ENCODE assay signal across 8 cellular contexts in the genomic region with DNA sequence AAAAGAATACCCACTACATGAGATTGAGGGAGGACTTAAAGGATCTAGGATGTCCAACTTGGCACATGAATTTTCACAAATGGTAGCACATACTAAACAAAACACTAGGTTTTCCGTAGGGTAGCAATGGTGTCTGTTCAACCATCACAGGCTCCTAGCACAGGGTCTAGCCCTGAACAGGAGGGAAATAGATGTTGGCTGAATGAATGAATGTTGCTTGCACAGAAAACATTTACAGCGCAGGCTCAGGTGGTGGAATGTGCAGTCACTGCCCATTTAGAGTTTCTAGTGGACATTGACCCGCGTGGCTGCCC. TPM values are rescaled to one million over a fixed set of nuclear protein-coding genes. Genes with fewer than 3 reads are reported as not detected.
DNase-seq lines count a peak whose midpoint lies in the region; ATAC-seq, FAIRE-seq and TF ChIP-seq lines count a peak whose summit lies in the region.

No MANE protein-coding gene starts in this region.

- no peak for FAIRE-seq in GM12892 (lab: Jason Lieb, UNC)

- TF ChIP-seq CTCF in neutrophil (IDR thresholded peaks at IDR 0.05): no peak

- H3K4me3 ChIP-seq in BLaER1 treated with 17β-estradiol and CSF1 and Interleukin-3, amounts not matched to agents 10 nM and 100 nM: peak overlapping the region; percentile 64 to 78 (median 73)
- H3K4me3 ChIP-seq in neutrophil (ENCODE audit: low read depth in 1 of 2, low read length in 1 of 2): peak overlapping the region; percentile 74 to 85

- no peaks in the 10 kb centered on the region for H3K36me3 ChIP-seq in BLaER1 treated with 17β-estradiol and CSF1 and Interleukin-3, amounts not matched to agents 10 nM and 100 nM
- H3K36me3 ChIP-seq in neutrophil: no peaks in the 10 kb centered on the region

- peaks cover 41 to 58% (median 53%) of the 10 kb centered on the region in 10 experiments for H3K4me1 ChIP-seq in BLaER1 treated with 17β-estradiol and CSF1 and Interleukin-3, amounts not matched to agents 10 nM and 100 nM
- H3K4me1 ChIP-seq in neutrophil (ENCODE audit: control insufficient read depth in 1 of 2, insufficient read depth in 1 of 2, low read depth in 1 of 2, low read length in 1 of 2): peaks cover 54 to 57% of the 10 kb centered on the region in 2 experiments

- no peak for TF ChIP-seq POLR2A in GM12892 (IDR thresholded peaks at IDR 0.05; ENCODE audit: low read depth, low read length)

- H3K27me3 ChIP-seq in BLaER1 treated with 17β-estradiol and CSF1 and Interleukin-3, amounts not matched to agents 10 nM and 100 nM: no peaks in the 10 kb centered on the region
- no peaks in the 10 kb centered on the region for H3K27me3 ChIP-seq in neutrophil

- DNase-seq in midbrain (lab: John Stamatoyannopoulos, UW): no peak
- no peak for DNase-seq in GM12892 (ENCODE audit: insufficient read length)
- no peak for DNase-seq in D341Med (ENCODE audit: low spot score)

- peak overlapping the region; percentile 83 to 97 (median 93) for H3K4me2 ChIP-seq in BLaER1 treated with 17β-estradiol and CSF1 and Interleukin-3, amounts not matched to agents 10 nM and 100 nM

- peak overlapping the region; percentile 51 to 96 (median 93); a peak in 21 of 22 replicates for H3K9ac ChIP-seq in BLaER1 treated with 17β-estradiol and CSF1 and Interleukin-3, amounts not matched to agents 10 nM and 100 nM

- peak; percentile 9 for ATAC-seq in GM21367 (IDR thresholded peaks at IDR 0.05; ENCODE audit: unreplicated experiment)
- peak; percentile 1 for ATAC-seq in HG03575 (IDR thresholded peaks at IDR 0.05; ENCODE audit: extremely low read depth, insufficient number of reproducible peaks, low FRiP score, unreplicated experiment)

- peak overlapping the region in 10 of 11 experiments; percentile 74 to 97 (median 93); a peak in 21 of 22 replicates for H3K27ac ChIP-seq in BLaER1 treated with 17β-estradiol and CSF1 and Interleukin-3, amounts not matched to agents 10 nM and 100 nM
- H3K27ac ChIP-seq in cingulate gyrus (ENCODE audit: low read depth, low read length): peak overlapping the region; percentile 89
- peak overlapping the region; percentile 92 for H3K27ac ChIP-seq in neutrophil

- H3K9me3 ChIP-seq in BLaER1 treated with 17β-estradiol and CSF1 and Interleukin-3, amounts not matched to agents 10 nM and 100 nM (replicated peaks in 1 of 11): no peaks in the 10 kb centered on the region
- H3K9me3 ChIP-seq in neutrophil: no peaks in the 10 kb centered on the region

- H4K20me1 ChIP-seq in BLaER1 treated with 17β-estradiol and CSF1 and Interleukin-3, amounts not matched to agents 10 nM and 100 nM: peaks cover 10 to 28% (median 21%) of the 10 kb centered on the region in 11 experiments; a peak in 19 of 22 replicates

RNA-seq across cellular contexts. Expression of a gene that starts 1.9 kb away (rescaled TPM):
- 57.9 TPM for polyA plus RNA-seq in GM12892 (2012; ENCODE audit: missing spikeins)
